ENCODE assay signal across 8 cellular contexts in genomic region chr7:38369816-38370493, GRCh38.
DNase-seq lines count a peak whose midpoint lies in the region; ATAC-seq and TF ChIP-seq lines count a peak whose summit lies in the region.

No MANE protein-coding gene starts in this region.

- H3K27me3 ChIP-seq in SU-DHL-6 (ENCODE audit: low read length) (no peaks in the 10 kb centered on the region), adipocyte (replicated peaks; ENCODE audit: control insufficient read depth, insufficient read depth, low read length) (no peaks in the 10 kb centered on the region), left ventricle myocardium inferior (ENCODE audit: low read depth) (no peaks in the 10 kb centered on the region)

- H3F3A ChIP-seq in SU-DHL-6 (ENCODE audit: insufficient read depth), result no peaks in the 10 kb centered on the region

- H3K4me3 ChIP-seq in GM12865 (ENCODE audit: low read depth, low read length) (no peak overlapping the region), SU-DHL-6 (ENCODE audit: insufficient read depth, low read length, poor library complexity, severe bottlenecking) (no peak overlapping the region), adipocyte (ENCODE audit: low read length) (no peak overlapping the region), left ventricle myocardium inferior (peak overlapping the region; percentile 22)

- DNase-seq in GM12865 (ENCODE audit: low read depth), result peak; percentile 80
- DNase-seq in NAMALWA (ENCODE audit: low spot score), result peak; percentile 95
- DNase-seq in adipocyte (ENCODE audit: low read depth), result peak; percentile 94
- DNase-seq in left ventricle myocardium inferior, result peak; percentile 84
- peak; percentile 66 for DNase-seq in retina
- DNase-seq in cerebellar nuclear complex (lab: John Stamatoyannopoulos, UW), result no peak

- peaks cover 7% of the 10 kb centered on the region for H3K4me1 ChIP-seq in adipocyte (ENCODE audit: control insufficient read depth, insufficient read depth, low read length)
- peaks cover 7% of the 10 kb centered on the region for H3K4me1 ChIP-seq in left ventricle myocardium inferior

- H3K9ac ChIP-seq in SU-DHL-6 (ENCODE audit: low read length) (no peak overlapping the region), adipocyte (ENCODE audit: low read length) (peak overlapping the region; percentile 20)

- no peak overlapping the region for H3K4me2 ChIP-seq in SU-DHL-6 (ENCODE audit: low read depth, low read length, poor library complexity, severe bottlenecking)

- H4K20me1 ChIP-seq in SU-DHL-6 (ENCODE audit: low read depth, low read length), result no peaks in the 10 kb centered on the region

- H3K79me2 ChIP-seq in SU-DHL-6 (ENCODE audit: insufficient read depth, low read length), result no peaks in the 10 kb centered on the region

- intact Hi-C loops in left ventricle myocardium inferior (cut with micrococcal nuclease), result no loop called here

- TF ChIP-seq CTCF in GM12865 (IDR thresholded peaks at IDR 0.05; ENCODE audit: insufficient read depth, low read depth, low read length, missing control alignments) (peak; percentile 73), SU-DHL-6 (IDR thresholded peaks at IDR 0.05; ENCODE audit: insufficient read depth, low read length, poor library complexity, severe bottlenecking) (peak; percentile 50), left ventricle myocardium inferior (IDR thresholded peaks at IDR 0.05; ENCODE audit: borderline replicate concordance) (peak; percentile 88)

- ATAC-seq in HG02588 (IDR thresholded peaks at IDR 0.05; ENCODE audit: unreplicated experiment), result peak; percentile 82

- H3K36me3 ChIP-seq in SU-DHL-6 (ENCODE audit: low read length) (no peaks in the 10 kb centered on the region), adipocyte (ENCODE audit: control insufficient read depth, insufficient read depth, low read length, severe bottlenecking) (no peaks in the 10 kb centered on the region), left ventricle myocardium inferior (no peaks in the 10 kb centered on the region)

- no peak overlapping the region for H3K27ac ChIP-seq in SU-DHL-6 (ENCODE audit: low read depth, low read length)
- H3K27ac ChIP-seq in left ventricle myocardium inferior (replicated peaks), result peak overlapping the region; percentile 40

- H2AFZ ChIP-seq in SU-DHL-6 (ENCODE audit: low read depth, low read length, severe bottlenecking), result no peak overlapping the region

- H3K9me3 ChIP-seq in SU-DHL-6 (ENCODE audit: insufficient read depth, low read length) (no peaks in the 10 kb centered on the region), adipocyte (ENCODE audit: control insufficient read depth, low read length) (no peaks in the 10 kb centered on the region), left ventricle myocardium inferior (replicated peaks) (no peaks in the 10 kb centered on the region)

- no peaks in the 10 kb centered on the region for H3K9me2 ChIP-seq in SU-DHL-6 (replicated peaks; ENCODE audit: insufficient read depth, low read length)

Comparison
In these comparisons a context has a peak if more than half of its experiments do, and no peak if none do; other contexts are left out.
1. DNase-seq: peak in GM12865 (single experiment), NAMALWA (single experiment), adipocyte (single experiment), left ventricle myocardium inferior (single experiment) and retina (single experiment); none in cerebellar nuclear complex (0 of 2).
2. Peak in every context shown above with its lines, with median percentiles within 50 percentile points of each other: CTCF ChIP-seq.